In the genomic region with DNA sequence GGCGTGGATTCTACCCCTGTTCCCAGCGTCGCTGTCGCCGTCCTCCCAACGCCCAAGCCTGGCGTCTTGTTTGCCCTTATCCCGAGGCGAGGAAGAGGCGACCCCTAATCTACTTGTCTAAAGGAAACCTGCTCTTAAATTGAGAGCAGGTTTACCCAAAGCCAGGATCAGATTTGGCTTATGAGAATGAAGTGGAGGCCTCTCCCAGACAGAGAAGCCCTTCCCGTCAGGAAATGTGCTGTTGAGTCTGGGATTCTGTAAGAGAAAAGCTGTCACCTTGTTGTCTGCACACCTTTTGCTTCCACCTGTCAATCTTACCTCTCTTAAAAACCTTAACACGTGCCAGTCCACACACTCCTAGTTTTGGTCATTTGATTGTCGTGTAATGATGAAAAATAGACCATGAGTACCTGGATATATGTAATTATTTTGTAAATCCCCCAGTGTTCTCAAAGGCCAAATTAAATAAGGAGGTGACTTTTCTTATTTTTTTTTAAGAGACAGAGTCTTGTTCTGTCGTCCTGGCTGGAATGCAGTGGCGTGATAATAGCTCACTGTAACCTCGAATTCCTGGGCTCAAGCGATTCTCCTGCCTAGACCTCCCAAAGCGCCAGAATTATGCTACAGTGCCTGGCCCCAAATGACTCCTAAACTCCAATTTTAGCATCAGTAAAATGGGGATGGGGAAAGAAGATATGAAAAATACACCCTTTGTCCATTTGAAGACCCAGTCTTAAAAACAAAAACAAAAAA, we compare ENCODE assay signal across 8 cellular contexts. TPM values are rescaled to one million over a fixed set of nuclear protein-coding genes. Genes with fewer than 3 reads are reported as not detected.
DNase-seq lines count a peak whose midpoint lies in the region; FAIRE-seq and TF ChIP-seq lines count a peak whose summit lies in the region.

No MANE protein-coding gene starts in this region.

- DNase-seq in GM12892 (ENCODE audit: insufficient read length) (no peak), Peyer's patch (no peak), esophagus muscularis mucosa (ENCODE audit: extremely low spot score) (no peak), GM19238 (ENCODE audit: insufficient read length, low spot score) (no peak), SHP77 (lab: John Stamatoyannopoulos, UW) (no peak)
- DNase-seq in stimulated activated CD4-positive, alpha-beta T cell treated with anti-CD3 and anti-CD28 coated beads, Interleukin-12 subunit alpha, Interleukin-12 subunit beta, amount 100 ng/mL, for 4 hours, result no peak
- no peak for DNase-seq in activated effector memory CD4-positive, alpha-beta T cell treated with anti-CD3 and anti-CD28 coated beads, Interleukin-2, amount 50 U/mL, for 16 hours

- TF ChIP-seq EP300 in esophagus muscularis mucosa (IDR thresholded peaks at IDR 0.05), result no peak

- peak overlapping the region; percentile 74 to 97 (median 86) for H3K4me3 ChIP-seq in Peyer's patch
- peak overlapping the region; percentile 74 to 95 (median 84) for H3K4me3 ChIP-seq in esophagus muscularis mucosa
- H3K4me3 ChIP-seq in rectal smooth muscle tissue (ENCODE audit: low read length), result peak overlapping the region; percentile 77

- no peak for TF ChIP-seq CTCF in Peyer's patch (IDR thresholded peaks at IDR 0.05)
- no peak for TF ChIP-seq CTCF in esophagus muscularis mucosa (IDR thresholded peaks at IDR 0.05)

- H3K9ac ChIP-seq in rectal smooth muscle tissue (ENCODE audit: low read length), result peak overlapping the region; percentile 3

- 14% methylated on average over 12 of the region's 18 CpGs for WGBS in esophagus muscularis mucosa

- H3K4me1 ChIP-seq in Peyer's patch, result peaks cover 0 to 33% (median 14%) of the 10 kb centered on the region in 4 donors
- peaks cover 33 to 52% (median 45%) of the 10 kb centered on the region in 4 donors for H3K4me1 ChIP-seq in esophagus muscularis mucosa
- peaks cover 17% of the 10 kb centered on the region for H3K4me1 ChIP-seq in rectal smooth muscle tissue (ENCODE audit: control insufficient read depth, insufficient read depth, low read length)

- no peaks in the 10 kb centered on the region for H3K9me3 ChIP-seq in Peyer's patch
- no peaks in the 10 kb centered on the region for H3K9me3 ChIP-seq in esophagus muscularis mucosa

- TF ChIP-seq POLR2A in GM12892 (IDR thresholded peaks at IDR 0.05; ENCODE audit: low read depth, low read length), result no peak
- TF ChIP-seq POLR2A in Peyer's patch (IDR thresholded peaks at IDR 0.05), result no peak
- TF ChIP-seq POLR2A in esophagus muscularis mucosa (IDR thresholded peaks at IDR 0.05; ENCODE audit: low read depth), result no peak

- intact Hi-C loops in esophagus muscularis mucosa (cut with DNase I), result loop anchor here (2.0 to 5.0 kb wide), 4 partner anchors 59 to 309 kb away; a partner anchor contains a TSS

- no peaks in the 10 kb centered on the region for H3K27me3 ChIP-seq in Peyer's patch
- no peaks in the 10 kb centered on the region for H3K27me3 ChIP-seq in esophagus muscularis mucosa
- no peaks in the 10 kb centered on the region for H3K27me3 ChIP-seq in rectal smooth muscle tissue (ENCODE audit: control insufficient read depth, insufficient read depth, low read length)

- FAIRE-seq in GM12892 (lab: Jason Lieb, UNC), result peak; percentile 57

- H3K36me3 ChIP-seq in Peyer's patch (peaks cover 0 to 19% (median 0%) of the 10 kb centered on the region in 3 donors), esophagus muscularis mucosa (peaks cover 0 to 20% (median 5%) of the 10 kb centered on the region in 4 donors), rectal smooth muscle tissue (ENCODE audit: control insufficient read depth, insufficient read depth, low read length) (no peaks in the 10 kb centered on the region)

- H3K27ac ChIP-seq in Peyer's patch (peak overlapping the region; percentile 92 to 98 (median 96)), esophagus muscularis mucosa (replicated peaks in 1 of 4) (peak overlapping the region; percentile 94 to 97 (median 94)), rectal smooth muscle tissue (ENCODE audit: low read depth, low read length) (peak overlapping the region; percentile 97)

RNA-seq across cellular contexts. Expression of a gene that starts 0.6 kb away (rescaled TPM):
- polyA plus RNA-seq in GM12892 (2012; ENCODE audit: missing spikeins), result 37.8 TPM
- total RNA-seq in Peyer's patch, result 10 to 100 TPM; 57.2 to 69.1 (median 63.7) TPM
- total RNA-seq in esophagus muscularis mucosa, result 10 to 100 TPM; 40.3 to 56.7 (median 48.3) TPM

RNA-seq across cellular contexts. Expression of a gene that starts 1.1 kb away (rescaled TPM):
- 17.9 TPM for polyA plus RNA-seq in GM12892 (2012; ENCODE audit: missing spikeins)
- total RNA-seq in Peyer's patch (10 to 100 TPM; 17.6 to 49.9 (median 38.0) TPM), esophagus muscularis mucosa (10 to 100 TPM; 17.0 to 24.5 (median 18.6) TPM)

RNA-seq across cellular contexts. Expression of a gene that starts 56.9 kb away (rescaled TPM):
- not detected for polyA plus RNA-seq in GM12892 (2012; ENCODE audit: missing spikeins)
- total RNA-seq in Peyer's patch (1 to 10 TPM in 1 of 4 donors, not detected in 3; 4.7 TPM), esophagus muscularis mucosa (1 to 10 TPM in 3 of 4 donors, under 1 TPM in 1; 0.75 to 3.3 (median 1.2) TPM)
